In genomic region chr2:9232886-9233285, GRCh38 we compare ENCODE assay signal across 1 cellular context.
TF ChIP-seq lines count a peak whose summit lies in the region.

No MANE protein-coding gene starts in this region.

TF ChIP-seq in HepG2, 621 proteins besides CTCF, POLR2A, EP300 and RAD21 (continues in another document):
- TF ChIP-seq PPARG (CRISPR knock-in tag; conservative IDR thresholded peaks at IDR 0.05) (0 out of 2 replicates have a peak, but pooled peaks have one; percentile 15), ZNF557 (CRISPR knock-in tag; IDR thresholded peaks at IDR 0.05) (no peak), FOSL2 (CRISPR knock-in tag; IDR thresholded peaks at IDR 0.05) (peak; percentile 89), ZBTB43 (CRISPR knock-in tag; conservative IDR thresholded peaks at IDR 0.05) (0 out of 2 replicates have a peak, but pooled peaks have one; percentile 8), RFX3 (CRISPR knock-in tag; IDR thresholded peaks at IDR 0.05) (peak; percentile 37; the same call in 1 of the 2 replicates), RXRB (CRISPR knock-in tag; IDR thresholded peaks at IDR 0.05; ENCODE audit: borderline replicate concordance) (peak; percentile 35; the same call in 1 of the 2 replicates), TBX3 (IDR thresholded peaks at IDR 0.05; ENCODE audit: borderline replicate concordance) (no peak), ZNF7 (CRISPR knock-in tag; IDR thresholded peaks at IDR 0.05) (0 out of 2 replicates have a peak, but pooled peaks have one; percentile 24), AHR (CRISPR knock-in tag; IDR thresholded peaks at IDR 0.05) (no peak), RARA (CRISPR knock-in tag; IDR thresholded peaks at IDR 0.05) (peak; percentile 57), NR2F6 (IDR thresholded peaks at IDR 0.05) (no peak), NR2F6 (CRISPR knock-in tag; IDR thresholded peaks at IDR 0.05) (peak; percentile 5; the same call in 1 of the 2 replicates), SOX13 (IDR thresholded peaks at IDR 0.05) (no peak), SOX13 (CRISPR knock-in tag; conservative IDR thresholded peaks at IDR 0.05 in 1 of 2, IDR thresholded peaks at IDR 0.05 in 1 of 2) (peak in 1 of 2 experiments; percentile 24; a peak in 1 of 4 replicates), SOX5 (CRISPR knock-in tag; IDR thresholded peaks at IDR 0.05; ENCODE audit: borderline replicate concordance) (peak; percentile 27; the same call in 1 of the 2 replicates), TRIM22 (IDR thresholded peaks at IDR 0.05) (no peak), ZNF10 (CRISPR knock-in tag; IDR thresholded peaks at IDR 0.05; ENCODE audit: borderline replicate concordance, low read depth) (no peak), CEBPG (CRISPR knock-in tag; IDR thresholded peaks at IDR 0.05) (0 out of 2 replicates have a peak, but pooled peaks have one; percentile 14), ZNF792 (CRISPR knock-in tag; IDR thresholded peaks at IDR 0.05) (0 out of 2 replicates have a peak, but pooled peaks have one; percentile 57), SYNCRIP (IDR thresholded peaks at IDR 0.05; ENCODE audit: insufficient read depth, low read depth, low read length) (no peak), ZNF354B (CRISPR knock-in tag; IDR thresholded peaks at IDR 0.05) (0 out of 2 replicates have a peak, but pooled peaks have one; percentile 52), ZNF460 (CRISPR knock-in tag; IDR thresholded peaks at IDR 0.05; ENCODE audit: borderline replicate concordance) (no peak), ELF1 (CRISPR knock-in tag; IDR thresholded peaks at IDR 0.05) (0 out of 2 replicates have a peak, but pooled peaks have one; percentile 16), DNMT3B (CRISPR knock-in tag; conservative IDR thresholded peaks at IDR 0.05) (0 out of 2 replicates have a peak, but pooled peaks have one; percentile 34), ZBTB37 (CRISPR knock-in tag; IDR thresholded peaks at IDR 0.05) (peak; percentile 49; the same call in 1 of the 2 replicates), ZNF333 (CRISPR knock-in tag; IDR thresholded peaks at IDR 0.05; ENCODE audit: borderline replicate concordance) (no peak), HOMEZ (CRISPR knock-in tag; IDR thresholded peaks at IDR 0.05; ENCODE audit: low read depth) (no peak), SMYD3 (CRISPR knock-in tag; IDR thresholded peaks at IDR 0.05) (0 out of 2 replicates have a peak, but pooled peaks have one; percentile 37), ZGPAT (CRISPR knock-in tag; IDR thresholded peaks at IDR 0.05) (no peak), HDAC2 (CRISPR knock-in tag; IDR thresholded peaks at IDR 0.05) (peak; percentile 23; the same call in 1 of the 2 replicates), RERE (CRISPR knock-in tag; IDR thresholded peaks at IDR 0.05; ENCODE audit: low read depth) (peak; percentile 63; the same call in 1 of the 2 replicates), XRCC5 (optimal IDR thresholded peaks at IDR 0.05; ENCODE audit: low read length) (peak; percentile 61), ZNF331 (CRISPR knock-in tag; IDR thresholded peaks at IDR 0.05) (0 out of 2 replicates have a peak, but pooled peaks have one; percentile 27), SOX6 (IDR thresholded peaks at IDR 0.05) (no peak), SOX6 (CRISPR knock-in tag; IDR thresholded peaks at IDR 0.05) (0 out of 2 replicates have a peak, but pooled peaks have one; percentile 22), ATF4 (CRISPR knock-in tag; IDR thresholded peaks at IDR 0.05) (peak in 1 of 2 experiments; percentile 23; a peak in 2 of 4 replicates), ZNF713 (CRISPR knock-in tag; IDR thresholded peaks at IDR 0.05) (no peak)
- TF ChIP-seq, protein P1, sequence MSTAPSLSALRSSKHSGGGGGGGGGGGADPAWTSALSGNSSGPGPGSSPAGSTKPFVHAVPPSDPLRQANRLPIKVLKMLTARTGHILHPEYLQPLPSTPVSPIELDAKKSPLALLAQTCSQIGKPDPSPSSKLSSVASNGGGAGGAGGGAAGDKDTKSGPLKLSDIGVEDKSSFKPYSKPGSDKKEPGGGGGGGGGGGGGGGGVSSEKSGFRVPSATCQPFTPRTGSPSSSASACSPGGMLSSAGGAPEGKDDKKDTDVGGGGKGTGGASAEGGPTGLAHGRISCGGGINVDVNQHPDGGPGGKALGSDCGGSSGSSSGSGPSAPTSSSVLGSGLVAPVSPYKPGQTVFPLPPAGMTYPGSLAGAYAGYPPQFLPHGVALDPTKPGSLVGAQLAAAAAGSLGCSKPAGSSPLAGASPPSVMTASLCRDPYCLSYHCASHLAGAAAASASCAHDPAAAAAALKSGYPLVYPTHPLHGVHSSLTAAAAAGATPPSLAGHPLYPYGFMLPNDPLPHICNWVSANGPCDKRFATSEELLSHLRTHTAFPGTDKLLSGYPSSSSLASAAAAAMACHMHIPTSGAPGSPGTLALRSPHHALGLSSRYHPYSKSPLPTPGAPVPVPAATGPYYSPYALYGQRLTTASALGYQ (CRISPR knock-in tag; IDR thresholded peaks at IDR 0.05): no peak
- TF ChIP-seq, protein P2, sequence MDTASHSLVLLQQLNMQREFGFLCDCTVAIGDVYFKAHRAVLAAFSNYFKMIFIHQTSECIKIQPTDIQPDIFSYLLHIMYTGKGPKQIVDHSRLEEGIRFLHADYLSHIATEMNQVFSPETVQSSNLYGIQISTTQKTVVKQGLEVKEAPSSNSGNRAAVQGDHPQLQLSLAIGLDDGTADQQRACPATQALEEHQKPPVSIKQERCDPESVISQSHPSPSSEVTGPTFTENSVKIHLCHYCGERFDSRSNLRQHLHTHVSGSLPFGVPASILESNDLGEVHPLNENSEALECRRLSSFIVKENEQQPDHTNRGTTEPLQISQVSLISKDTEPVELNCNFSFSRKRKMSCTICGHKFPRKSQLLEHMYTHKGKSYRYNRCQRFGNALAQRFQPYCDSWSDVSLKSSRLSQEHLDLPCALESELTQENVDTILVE (CRISPR knock-in tag; IDR thresholded peaks at IDR 0.05): no peak
- TF ChIP-seq, protein P3, sequence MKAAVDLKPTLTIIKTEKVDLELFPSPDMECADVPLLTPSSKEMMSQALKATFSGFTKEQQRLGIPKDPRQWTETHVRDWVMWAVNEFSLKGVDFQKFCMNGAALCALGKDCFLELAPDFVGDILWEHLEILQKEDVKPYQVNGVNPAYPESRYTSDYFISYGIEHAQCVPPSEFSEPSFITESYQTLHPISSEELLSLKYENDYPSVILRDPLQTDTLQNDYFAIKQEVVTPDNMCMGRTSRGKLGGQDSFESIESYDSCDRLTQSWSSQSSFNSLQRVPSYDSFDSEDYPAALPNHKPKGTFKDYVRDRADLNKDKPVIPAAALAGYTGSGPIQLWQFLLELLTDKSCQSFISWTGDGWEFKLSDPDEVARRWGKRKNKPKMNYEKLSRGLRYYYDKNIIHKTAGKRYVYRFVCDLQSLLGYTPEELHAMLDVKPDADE (CRISPR knock-in tag; IDR thresholded peaks at IDR 0.05): no peak
- TF ChIP-seq, protein P4, sequence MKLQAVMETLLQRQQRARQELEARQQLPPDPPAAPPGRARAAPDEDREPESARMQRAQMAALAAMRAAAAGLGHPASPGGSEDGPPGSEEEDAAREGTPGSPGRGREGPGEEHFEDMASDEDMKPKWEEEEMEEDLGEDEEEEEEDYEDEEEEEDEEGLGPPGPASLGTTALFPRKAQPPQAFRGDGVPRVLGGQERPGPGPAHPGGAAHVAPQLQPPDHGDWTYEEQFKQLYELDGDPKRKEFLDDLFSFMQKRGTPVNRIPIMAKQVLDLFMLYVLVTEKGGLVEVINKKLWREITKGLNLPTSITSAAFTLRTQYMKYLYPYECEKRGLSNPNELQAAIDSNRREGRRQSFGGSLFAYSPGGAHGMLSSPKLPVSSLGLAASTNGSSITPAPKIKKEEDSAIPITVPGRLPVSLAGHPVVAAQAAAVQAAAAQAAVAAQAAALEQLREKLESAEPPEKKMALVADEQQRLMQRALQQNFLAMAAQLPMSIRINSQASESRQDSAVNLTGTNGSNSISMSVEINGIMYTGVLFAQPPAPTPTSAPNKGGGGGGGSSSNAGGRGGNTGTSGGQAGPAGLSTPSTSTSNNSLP (IDR thresholded peaks at IDR 0.05; ENCODE audit: low read depth, low read length): peak; percentile 11; the same call in 1 of the 2 replicates
